In genomic region chr9:95171001-95171400, GRCh38 we compare ENCODE assay signal across 9 cellular contexts.
DNase-seq lines count a peak whose midpoint lies in the region; ATAC-seq and TF ChIP-seq lines count a peak whose summit lies in the region.
"Had no signal": no experiment of that assay in that cellular context is flagged by ENCODE, and none has a peak within 500 bp of the region (broad histone marks: within the 10 kb centered on the region; RNA-seq: fewer than 3 reads in every experiment).

No MANE protein-coding gene starts in this region.

- peak overlapping the region; percentile 16 for H3K9ac ChIP-seq in SK-N-MC (ENCODE audit: insufficient read length)

- H2AFZ ChIP-seq in hepatocyte = no peak overlapping the region

- 0 out of 2 replicates have a peak overlapping the region, but pooled peaks have one; percentile 11 for H3K4me3 ChIP-seq in SK-N-MC
- H3K4me3 ChIP-seq in hepatocyte = no peak overlapping the region

- H3K4me1 ChIP-seq in hepatocyte (ENCODE audit: insufficient read depth) = peaks cover 15% of the 10 kb centered on the region

- peak; percentile 63 for ATAC-seq in HG03439 (IDR thresholded peaks at IDR 0.05; ENCODE audit: unreplicated experiment)
- no peak for ATAC-seq in HG03025 (IDR thresholded peaks at IDR 0.05; ENCODE audit: low FRiP score, unreplicated experiment)

- H3K9me3 ChIP-seq in SK-N-MC (ENCODE audit: low read depth, low read length) (no peaks in the 10 kb centered on the region), hepatocyte (ENCODE audit: low read depth) (no peaks in the 10 kb centered on the region)

- no peaks in the 10 kb centered on the region for H3K9me2 ChIP-seq in hepatocyte (replicated peaks; ENCODE audit: insufficient read depth)

- H3K36me3 ChIP-seq in SK-N-MC (ENCODE audit: insufficient read depth, low read length) (peaks cover 20% of the 10 kb centered on the region), hepatocyte (replicated peaks; ENCODE audit: insufficient read depth, low read depth) (no peaks in the 10 kb centered on the region)

- H3K27ac ChIP-seq in SK-N-MC = peak overlapping the region; percentile 26; the same call in 1 of the 2 replicates
- H3K27ac ChIP-seq in hepatocyte = peak overlapping the region; percentile 32

- no peak for TF ChIP-seq CTCF in hepatocyte (IDR thresholded peaks at IDR 0.05; ENCODE audit: poor library complexity)

- 37% methylated on average over 4 of the region's 4 CpGs for WGBS in hepatocyte (ENCODE audit: low lambda C conversion rate, missing lambda C conversion rate)

- no peak overlapping the region for H3K4me2 ChIP-seq in hepatocyte

- no peaks in the 10 kb centered on the region for H4K20me1 ChIP-seq in hepatocyte (ENCODE audit: insufficient read depth, poor library complexity, severe bottlenecking)

- H3K79me2 ChIP-seq in hepatocyte = no peaks in the 10 kb centered on the region

- DNase-seq in Daoy (ENCODE audit: low read depth) (peak; percentile 64), SK-N-MC (ENCODE audit: low read depth, low spot score) (no peak), hepatocyte (ENCODE audit: low spot score) (no peak)
- no peak for DNase-seq in effector CD4-positive, alpha-beta T cell
- no peak for DNase-seq in activated CD4-positive, alpha-beta T cell treated with anti-CD3 and anti-CD28 coated beads, Interleukin-2, amount 50 U/mL, for 4 hours
- no peak for DNase-seq in effector CD8-positive, alpha-beta T cell (lab: John Stamatoyannopoulos, UW)
- DNase-seq: effector memory CD4-positive, alpha-beta T cell had no signal

- no peaks in the 10 kb centered on the region for H3K27me3 ChIP-seq in hepatocyte
